19 cellular contexts compared by ENCODE assay signal in the genomic region with DNA sequence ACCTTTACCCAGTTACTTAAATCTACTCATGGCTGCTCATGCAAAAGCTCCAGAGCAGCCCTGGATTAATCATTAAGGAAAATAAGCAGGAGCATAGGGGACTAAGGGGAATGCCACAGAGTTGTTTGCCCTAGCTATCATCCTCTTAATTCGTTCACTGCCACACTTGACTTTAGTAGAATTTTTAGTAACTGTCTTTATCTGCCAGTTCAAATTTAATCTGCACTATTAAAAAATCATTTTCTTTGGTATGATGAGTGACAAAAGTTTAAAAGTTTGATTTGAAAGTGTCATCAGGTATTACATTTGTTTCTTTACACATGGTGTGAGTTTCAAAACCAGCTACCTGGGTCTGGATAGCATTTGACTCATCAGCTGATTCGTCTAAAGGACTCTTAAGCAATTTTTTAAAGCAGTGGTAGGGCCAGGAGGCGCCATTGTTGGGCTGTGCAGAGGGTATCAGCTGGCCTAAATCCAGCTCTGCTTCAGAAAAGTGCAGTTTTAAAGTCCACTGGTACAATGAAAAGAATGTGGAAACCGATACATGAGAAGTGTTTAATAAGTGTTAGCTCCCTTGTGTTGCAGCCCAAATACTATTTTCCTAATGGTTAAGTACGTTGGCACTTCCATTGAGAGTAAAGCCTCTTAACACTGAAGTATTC.
DNase-seq lines count a peak whose midpoint lies in the region; ATAC-seq, FAIRE-seq and TF ChIP-seq lines count a peak whose summit lies in the region.
"Had no signal": no experiment of that assay in that cellular context is flagged by ENCODE, and none has a peak within 500 bp of the region (broad histone marks: within the 10 kb centered on the region; RNA-seq: fewer than 3 reads in every experiment).

No MANE protein-coding gene starts in this region.

- 0 out of 2 replicates have a peak, but pooled peaks cover 4% of the 10 kb centered on the region for H3K36me3 ChIP-seq in GM23338 (ENCODE audit: insufficient read depth)
- no peaks in the 10 kb centered on the region for H3K36me3 ChIP-seq in kidney (ENCODE audit: control insufficient read depth in 1 of 2, insufficient read depth in 2 of 2, low read length in 2 of 2)

- H3K9me3 Mint-ChIP-seq in GM23338 (peaks cover 7% of the 10 kb centered on the region), progenitor cell of endocrine pancreas (ENCODE audit: low read depth) (peaks cover 14% of the 10 kb centered on the region)
- H3K9me3 Mint-ChIP-seq in activated CD4-positive, alpha-beta T cell treated with anti-CD3 and anti-CD28 coated beads, Interleukin-2, amount 10 ng/mL, durations not matched to agents 24 days and 14 days: peaks cover 5% of the 10 kb centered on the region

- H3K9me3 ChIP-seq in kidney (ENCODE audit: control insufficient read depth in 1 of 2, low read length in 2 of 2): peaks cover 0 to under 1% of the 10 kb centered on the region in 2 donors
- H3K9me3 ChIP-seq: testis had no signal

- H2AFZ ChIP-seq in GM23338: no peak overlapping the region

- no peaks in the 10 kb centered on the region for H3K27me3 ChIP-seq in GM23338 (ENCODE audit: insufficient read depth)
- H3K27me3 ChIP-seq: testis had no signal

- FAIRE-seq in kidney (lab: Jason Lieb, UNC): no peak

- DNase-seq in GM23338 (ENCODE audit: low spot score) (peak; percentile 8), NCI-H2107 treated with DMSO at 0.1 percent for 48 hours (lab: John Stamatoyannopoulos, UW; ENCODE audit: unreplicated experiment) (peak; percentile 43), kidney (no peak), progenitor cell of endocrine pancreas (ENCODE audit: low spot score, unreplicated experiment) (no peak), GM10266 (ENCODE audit: extremely low spot score) (no peak), NCI-H187 (lab: John Stamatoyannopoulos, UW) (no peak), posterior cingulate gyrus (no peak)
- DNase-seq in activated CD4-positive, alpha-beta T cell treated with anti-CD3 and anti-CD28 coated beads, Interleukin-2, amount 10 ng/mL, durations not matched to agents 24 days and 14 days: no peak
- DNase-seq: activated CD4-positive, alpha-beta T cell treated with anti-CD3 and anti-CD28 coated beads for 48 hours; activated T-cell treated with anti-CD3 and anti-CD28 coated beads, Interleukin-2, amount 50 U/mL, for 1 hour; dermis blood vessel endothelial cell; DMS 273 treated with DMSO at 0.1 percent for 48 hours; NCI-H2227 treated with DMSO at 0.1 percent for 48 hours; right cardiac atrium; T1000; testis had no signal

- H3K9ac ChIP-seq in kidney (ENCODE audit: low read length in 2 of 2): peak overlapping the region in 1 of 2 donors; percentile 27

- H3K27ac Mint-ChIP-seq in GM23338: peak overlapping the region; percentile 15; the same call in 1 of the 2 replicates
- H3K27ac Mint-ChIP-seq in progenitor cell of endocrine pancreas: peak overlapping the region; percentile 71
- H3K27ac Mint-ChIP-seq in activated CD4-positive, alpha-beta T cell treated with anti-CD3 and anti-CD28 coated beads, Interleukin-2, amount 10 ng/mL, durations not matched to agents 24 days and 14 days: no peak overlapping the region
- H3K27ac Mint-ChIP-seq: activated naive CD4-positive, alpha-beta T cell treated with anti-CD3 and anti-CD28 coated beads, Interleukin-2, amount 50 U/mL, for 24 hours; natural killer cell treated with Interleukin-12 subunit alpha and Interleukin-12 subunit beta and Interleukin-15 and Interleukin-18, amount 100 ng/mL, for 72 hours had no signal

- peaks cover 25% of the 10 kb centered on the region for H3K4me1 ChIP-seq in GM23338 (ENCODE audit: insufficient read depth)
- H3K4me1 ChIP-seq in kidney (ENCODE audit: control insufficient read depth in 1 of 2, insufficient read depth in 1 of 2, low read depth in 1 of 2, low read length in 2 of 2): peaks cover 0 to 9% of the 10 kb centered on the region in 2 donors
- H3K4me1 ChIP-seq: testis had no signal

- no peak overlapping the region for H3K4me3 Mint-ChIP-seq in GM23338
- no peak overlapping the region for H3K4me3 Mint-ChIP-seq in progenitor cell of endocrine pancreas (ENCODE audit: low read depth)
- H3K4me3 Mint-ChIP-seq in activated CD4-positive, alpha-beta T cell treated with anti-CD3 and anti-CD28 coated beads, Interleukin-2, amount 10 ng/mL, durations not matched to agents 24 days and 14 days: no peak overlapping the region
- H3K4me3 Mint-ChIP-seq: activated naive CD4-positive, alpha-beta T cell treated with anti-CD3 and anti-CD28 coated beads, Interleukin-2, amount 50 U/mL, for 24 hours; brain; natural killer cell treated with Interleukin-12 subunit alpha and Interleukin-12 subunit beta and Interleukin-15 and Interleukin-18, amount 100 ng/mL, for 72 hours had no signal

- no peaks in the 10 kb centered on the region; the same call in 1 of the 2 replicates for H3F3A ChIP-seq in GM23338 (replicated peaks; ENCODE audit: low read depth)

- H3K36me3 Mint-ChIP-seq in GM23338 (ENCODE audit: low read depth) (peaks cover 15% of the 10 kb centered on the region), progenitor cell of endocrine pancreas (ENCODE audit: insufficient read depth) (peaks cover 13% of the 10 kb centered on the region)
- H3K36me3 Mint-ChIP-seq in activated CD4-positive, alpha-beta T cell treated with anti-CD3 and anti-CD28 coated beads, Interleukin-2, amount 10 ng/mL, durations not matched to agents 24 days and 14 days (ENCODE audit: low read depth): peaks cover 17% of the 10 kb centered on the region

- H4K20me1 ChIP-seq in GM23338 (replicated peaks; ENCODE audit: insufficient read depth): no peaks in the 10 kb centered on the region

- ATAC-seq in GM23338: peak; percentile 67
- ATAC-seq: natural killer cell treated with Interleukin-12 subunit alpha and Interleukin-12 subunit beta and Interleukin-15 and Interleukin-18, amount 100 ng/mL, for 72 hours; right cardiac atrium had no signal

- H3K4me1 Mint-ChIP-seq in GM23338 (peaks cover 20% of the 10 kb centered on the region), progenitor cell of endocrine pancreas (ENCODE audit: low read depth) (peaks cover 17% of the 10 kb centered on the region)
- no peaks in the 10 kb centered on the region for H3K4me1 Mint-ChIP-seq in activated CD4-positive, alpha-beta T cell treated with anti-CD3 and anti-CD28 coated beads, Interleukin-2, amount 10 ng/mL, durations not matched to agents 24 days and 14 days
- H3K4me1 Mint-ChIP-seq: activated naive CD4-positive, alpha-beta T cell treated with anti-CD3 and anti-CD28 coated beads, Interleukin-2, amount 50 U/mL, for 24 hours had no signal

- H3K27me3 Mint-ChIP-seq in GM23338 (ENCODE audit: insufficient read depth, low read depth, poor library complexity) (peaks cover 3% of the 10 kb centered on the region), progenitor cell of endocrine pancreas (no peaks in the 10 kb centered on the region)
- no peaks in the 10 kb centered on the region for H3K27me3 Mint-ChIP-seq in activated CD4-positive, alpha-beta T cell treated with anti-CD3 and anti-CD28 coated beads, Interleukin-2, amount 10 ng/mL, durations not matched to agents 24 days and 14 days
- H3K27me3 Mint-ChIP-seq: activated naive CD4-positive, alpha-beta T cell treated with anti-CD3 and anti-CD28 coated beads, Interleukin-2, amount 50 U/mL, for 24 hours; brain; natural killer cell treated with Interleukin-12 subunit alpha and Interleukin-12 subunit beta and Interleukin-15 and Interleukin-18, amount 100 ng/mL, for 72 hours had no signal

- TF ChIP-seq CTCF in GM23338 (conservative IDR thresholded peaks at IDR 0.05; ENCODE audit: low read depth in 2 of 2): no peak
- TF ChIP-seq CTCF in kidney (IDR thresholded peaks at IDR 0.05; ENCODE audit: borderline replicate concordance, extremely low read depth, insufficient read depth): no peak
- no peak for TF ChIP-seq CTCF in progenitor cell of endocrine pancreas (IDR thresholded peaks at IDR 0.05; ENCODE audit: unreplicated experiment)
- TF ChIP-seq CTCF in GM10266 (IDR thresholded peaks at IDR 0.05; ENCODE audit: control insufficient read depth, insufficient read depth, low read depth, missing control alignments): no peak

- H3K4me3 ChIP-seq in GM23338 (no peak overlapping the region), kidney (ENCODE audit: low read length in 2 of 2) (peak overlapping the region; percentile 4 to 24)
- H3K4me3 ChIP-seq: testis had no signal

- H3K27ac ChIP-seq in GM23338 (ENCODE audit: low read depth) (peak overlapping the region; percentile 99), kidney (ENCODE audit: low read depth in 2 of 2, low read length in 2 of 2) (peak overlapping the region; percentile 66 to 68)
- H3K27ac ChIP-seq: testis had no signal

- H3K9me2 ChIP-seq in GM23338 (ENCODE audit: insufficient read depth): no peaks in the 10 kb centered on the region

- no peaks in the 10 kb centered on the region for H3K79me2 ChIP-seq in GM23338 (replicated peaks; ENCODE audit: insufficient read depth)

- H3K4me2 ChIP-seq in GM23338: peak overlapping the region; percentile 9

- intact Hi-C loops in kidney (cut with DNase I) (no loop called here), posterior cingulate gyrus (cut with DNase I) (no loop called here)
- intact Hi-C loops in activated CD4-positive, alpha-beta T cell treated with anti-CD3 and anti-CD28 coated beads, Interleukin-2, amount 10 ng/mL, durations not matched to agents 24 days and 14 days (cut with micrococcal nuclease): no loop called here

TF ChIP-seq in GM23338, 12 proteins besides CTCF, POLR2A, EP300 and RAD21:
- TF ChIP-seq JUNB (IDR thresholded peaks at IDR 0.05; ENCODE audit: unreplicated experiment) (no peak), EZH2 (IDR thresholded peaks at IDR 0.05; ENCODE audit: low read depth, unreplicated experiment) (no peak), EZH2phosphoT487 (IDR thresholded peaks at IDR 0.05; ENCODE audit: unreplicated experiment) (no peak), ZNF114 (CRISPR knock-in tag; IDR thresholded peaks at IDR 0.05) (no peak), ZNF331 (CRISPR knock-in tag; IDR thresholded peaks at IDR 0.05; ENCODE audit: low read depth) (no peak)

Comparison
In these comparisons a context has a peak if more than half of its experiments do, and no peak if none do; other contexts are left out.
1. DNase-seq: peak in GM23338 (single experiment) and NCI-H2107 treated with DMSO at 0.1 percent for 48 hours (single experiment); none in kidney (single experiment), progenitor cell of endocrine pancreas (single experiment), GM10266 (single experiment), NCI-H187 (0 of 2), posterior cingulate gyrus (0 of 10) and activated CD4-positive, alpha-beta T cell treated with anti-CD3 and anti-CD28 coated beads, Interleukin-2, amount 10 ng/mL, durations not matched to agents 24 days and 14 days (single experiment).